Comparison of ENCODE assay signal across 18 cellular contexts in genomic region chr7:32559480-32559879, GRCh38.
"Had no signal": no experiment of that assay in that cellular context is flagged by ENCODE, and none has a peak within 500 bp of the region (broad histone marks: within the 10 kb centered on the region; RNA-seq: fewer than 3 reads in every experiment).

No MANE protein-coding gene starts in this region.

- H3K4me1 ChIP-seq: esophagus muscularis mucosa, gastrocnemius medialis, pancreas had no signal

- H3K27me3 ChIP-seq: esophagus muscularis mucosa, gastrocnemius medialis, pancreas had no signal

- H3K27ac ChIP-seq: epithelial cell of prostate, esophagus muscularis mucosa, gastrocnemius medialis, pancreas had no signal

- DNase-seq: effector memory CD8-positive, alpha-beta T cell; gastrocnemius medialis; glutamatergic neuron; immature natural killer cell; left ventricle myocardium superior; mesenchymal stem cell; midbrain; naive B cell; occipital lobe; pancreas; right cardiac atrium; small intestine; stimulated activated CD4-positive, alpha-beta T cell treated with anti-CD3 and anti-CD28 coated beads, Interleukin-12 subunit alpha, Interleukin-12 subunit beta, amount 100 ng/mL, for 4 hours; stimulated activated naive CD4-positive, alpha-beta T cell treated with Interleukin-2 at 50 U/mL for 16 hours; trophoblast cell had no signal

- H3K4me3 ChIP-seq: esophagus muscularis mucosa, gastrocnemius medialis, lung, pancreas had no signal

- ATAC-seq: effector memory CD8-positive, alpha-beta T cell; gastrocnemius medialis; left ventricle myocardium superior; pancreas; right cardiac atrium had no signal

- H3K9me3 ChIP-seq: esophagus muscularis mucosa, gastrocnemius medialis, pancreas had no signal
